ENCODE assay signal across 3 cellular contexts in genomic region chr19:3931041-3931440, GRCh38.
TF ChIP-seq lines count a peak whose summit lies in the region.

No MANE protein-coding gene starts in this region.

TF ChIP-seq in SK-N-SH, 30 proteins besides CTCF, POLR2A, EP300 and RAD21:
- TF ChIP-seq GATA2 (CRISPR knock-in tag; IDR thresholded peaks at IDR 0.05), result no peak
- no peak for TF ChIP-seq YY1 (IDR thresholded peaks at IDR 0.05; ENCODE audit: low read depth)
- TF ChIP-seq CHD2 (IDR thresholded peaks at IDR 0.05; ENCODE audit: low read length, partially characterized antibody), result no peak
- TF ChIP-seq, protein P1, sequence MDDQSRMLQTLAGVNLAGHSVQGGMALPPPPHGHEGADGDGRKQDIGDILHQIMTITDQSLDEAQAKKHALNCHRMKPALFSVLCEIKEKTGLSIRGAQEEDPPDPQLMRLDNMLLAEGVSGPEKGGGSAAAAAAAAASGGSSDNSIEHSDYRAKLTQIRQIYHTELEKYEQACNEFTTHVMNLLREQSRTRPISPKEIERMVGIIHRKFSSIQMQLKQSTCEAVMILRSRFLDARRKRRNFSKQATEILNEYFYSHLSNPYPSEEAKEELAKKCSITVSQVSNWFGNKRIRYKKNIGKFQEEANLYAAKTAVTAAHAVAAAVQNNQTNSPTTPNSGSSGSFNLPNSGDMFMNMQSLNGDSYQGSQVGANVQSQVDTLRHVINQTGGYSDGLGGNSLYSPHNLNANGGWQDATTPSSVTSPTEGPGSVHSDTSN (IDR thresholded peaks at IDR 0.05), result no peak
- no peak for TF ChIP-seq TAF1 (IDR thresholded peaks at IDR 0.05; ENCODE audit: borderline replicate concordance, low read depth, low read length)
- no peak for TF ChIP-seq RCOR1 (IDR thresholded peaks at IDR 0.05; ENCODE audit: low read length)
- TF ChIP-seq TEAD4 (IDR thresholded peaks at IDR 0.05; ENCODE audit: borderline replicate concordance, insufficient read depth), result no peak
- no peak for TF ChIP-seq JUND (IDR thresholded peaks at IDR 0.05)
- no peak for TF ChIP-seq MAX (IDR thresholded peaks at IDR 0.05; ENCODE audit: low read depth)
- TF ChIP-seq NFIC (IDR thresholded peaks at IDR 0.05; ENCODE audit: borderline replicate concordance), result no peak
- TF ChIP-seq SMC3 (IDR thresholded peaks at IDR 0.05; ENCODE audit: low read depth, low read length), result no peak
- TF ChIP-seq, protein P2, sequence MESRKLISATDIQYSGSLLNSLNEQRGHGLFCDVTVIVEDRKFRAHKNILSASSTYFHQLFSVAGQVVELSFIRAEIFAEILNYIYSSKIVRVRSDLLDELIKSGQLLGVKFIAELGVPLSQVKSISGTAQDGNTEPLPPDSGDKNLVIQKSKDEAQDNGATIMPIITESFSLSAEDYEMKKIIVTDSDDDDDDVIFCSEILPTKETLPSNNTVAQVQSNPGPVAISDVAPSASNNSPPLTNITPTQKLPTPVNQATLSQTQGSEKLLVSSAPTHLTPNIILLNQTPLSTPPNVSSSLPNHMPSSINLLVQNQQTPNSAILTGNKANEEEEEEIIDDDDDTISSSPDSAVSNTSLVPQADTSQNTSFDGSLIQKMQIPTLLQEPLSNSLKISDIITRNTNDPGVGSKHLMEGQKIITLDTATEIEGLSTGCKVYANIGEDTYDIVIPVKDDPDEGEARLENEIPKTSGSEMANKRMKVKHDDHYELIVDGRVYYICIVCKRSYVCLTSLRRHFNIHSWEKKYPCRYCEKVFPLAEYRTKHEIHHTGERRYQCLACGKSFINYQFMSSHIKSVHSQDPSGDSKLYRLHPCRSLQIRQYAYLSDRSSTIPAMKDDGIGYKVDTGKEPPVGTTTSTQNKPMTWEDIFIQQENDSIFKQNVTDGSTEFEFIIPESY (IDR thresholded peaks at IDR 0.05; ENCODE audit: borderline replicate concordance, low read depth), result no peak
- TF ChIP-seq, protein P3, sequence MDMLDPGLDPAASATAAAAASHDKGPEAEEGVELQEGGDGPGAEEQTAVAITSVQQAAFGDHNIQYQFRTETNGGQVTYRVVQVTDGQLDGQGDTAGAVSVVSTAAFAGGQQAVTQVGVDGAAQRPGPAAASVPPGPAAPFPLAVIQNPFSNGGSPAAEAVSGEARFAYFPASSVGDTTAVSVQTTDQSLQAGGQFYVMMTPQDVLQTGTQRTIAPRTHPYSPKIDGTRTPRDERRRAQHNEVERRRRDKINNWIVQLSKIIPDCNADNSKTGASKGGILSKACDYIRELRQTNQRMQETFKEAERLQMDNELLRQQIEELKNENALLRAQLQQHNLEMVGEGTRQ (IDR thresholded peaks at IDR 0.05; ENCODE audit: borderline replicate concordance, low read depth, low read length), result no peak
- TF ChIP-seq IRF3 (IDR thresholded peaks at IDR 0.05; ENCODE audit: low read depth, low read length), result no peak
- TF ChIP-seq FOXM1 (IDR thresholded peaks at IDR 0.05; ENCODE audit: low read depth), result no peak
- no peak for TF ChIP-seq MEF2A (IDR thresholded peaks at IDR 0.05; ENCODE audit: borderline replicate concordance, low read depth)
- no peak for TF ChIP-seq RFX5 (IDR thresholded peaks at IDR 0.05; ENCODE audit: low read length)
- no peak for TF ChIP-seq SIN3A (IDR thresholded peaks at IDR 0.05; ENCODE audit: borderline replicate concordance, low read depth, low read length)

TF ChIP-seq in SK-N-SH treated with all-trans-retinoic acid at 6 μM for 48 hours, 23 proteins besides CTCF, POLR2A, EP300 and RAD21:
- TF ChIP-seq, protein P4, sequence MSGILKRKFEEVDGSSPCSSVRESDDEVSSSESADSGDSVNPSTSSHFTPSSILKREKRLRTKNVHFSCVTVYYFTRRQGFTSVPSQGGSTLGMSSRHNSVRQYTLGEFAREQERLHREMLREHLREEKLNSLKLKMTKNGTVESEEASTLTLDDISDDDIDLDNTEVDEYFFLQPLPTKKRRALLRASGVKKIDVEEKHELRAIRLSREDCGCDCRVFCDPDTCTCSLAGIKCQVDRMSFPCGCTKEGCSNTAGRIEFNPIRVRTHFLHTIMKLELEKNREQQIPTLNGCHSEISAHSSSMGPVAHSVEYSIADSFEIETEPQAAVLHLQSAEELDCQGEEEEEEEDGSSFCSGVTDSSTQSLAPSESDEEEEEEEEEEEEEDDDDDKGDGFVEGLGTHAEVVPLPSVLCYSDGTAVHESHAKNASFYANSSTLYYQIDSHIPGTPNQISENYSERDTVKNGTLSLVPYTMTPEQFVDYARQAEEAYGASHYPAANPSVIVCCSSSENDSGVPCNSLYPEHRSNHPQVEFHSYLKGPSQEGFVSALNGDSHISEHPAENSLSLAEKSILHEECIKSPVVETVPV (CRISPR knock-in tag; IDR thresholded peaks at IDR 0.05), result no peak
- no peak for TF ChIP-seq TOX (CRISPR knock-in tag; IDR thresholded peaks at IDR 0.05; ENCODE audit: borderline replicate concordance)

TF ChIP-seq in GM23338, 12 proteins besides CTCF, POLR2A, EP300 and RAD21:
- TF ChIP-seq NANOG (IDR thresholded peaks at IDR 0.05; ENCODE audit: borderline replicate concordance) (no peak), EZH2 (IDR thresholded peaks at IDR 0.05; ENCODE audit: low read depth, unreplicated experiment) (no peak), ZNF114 (CRISPR knock-in tag; IDR thresholded peaks at IDR 0.05) (no peak), ETS1 (IDR thresholded peaks at IDR 0.05) (no peak), POLR2AphosphoS5 (IDR thresholded peaks at IDR 0.05; ENCODE audit: low read depth) (no peak), STAT1 (IDR thresholded peaks at IDR 0.05; ENCODE audit: unreplicated experiment) (no peak), ZNF331 (CRISPR knock-in tag; IDR thresholded peaks at IDR 0.05; ENCODE audit: low read depth) (no peak), JUNB (IDR thresholded peaks at IDR 0.05; ENCODE audit: unreplicated experiment) (no peak), CREB1 (CRISPR knock-in tag; IDR thresholded peaks at IDR 0.05; ENCODE audit: low read depth) (no peak)
- TF ChIP-seq, protein P5, sequence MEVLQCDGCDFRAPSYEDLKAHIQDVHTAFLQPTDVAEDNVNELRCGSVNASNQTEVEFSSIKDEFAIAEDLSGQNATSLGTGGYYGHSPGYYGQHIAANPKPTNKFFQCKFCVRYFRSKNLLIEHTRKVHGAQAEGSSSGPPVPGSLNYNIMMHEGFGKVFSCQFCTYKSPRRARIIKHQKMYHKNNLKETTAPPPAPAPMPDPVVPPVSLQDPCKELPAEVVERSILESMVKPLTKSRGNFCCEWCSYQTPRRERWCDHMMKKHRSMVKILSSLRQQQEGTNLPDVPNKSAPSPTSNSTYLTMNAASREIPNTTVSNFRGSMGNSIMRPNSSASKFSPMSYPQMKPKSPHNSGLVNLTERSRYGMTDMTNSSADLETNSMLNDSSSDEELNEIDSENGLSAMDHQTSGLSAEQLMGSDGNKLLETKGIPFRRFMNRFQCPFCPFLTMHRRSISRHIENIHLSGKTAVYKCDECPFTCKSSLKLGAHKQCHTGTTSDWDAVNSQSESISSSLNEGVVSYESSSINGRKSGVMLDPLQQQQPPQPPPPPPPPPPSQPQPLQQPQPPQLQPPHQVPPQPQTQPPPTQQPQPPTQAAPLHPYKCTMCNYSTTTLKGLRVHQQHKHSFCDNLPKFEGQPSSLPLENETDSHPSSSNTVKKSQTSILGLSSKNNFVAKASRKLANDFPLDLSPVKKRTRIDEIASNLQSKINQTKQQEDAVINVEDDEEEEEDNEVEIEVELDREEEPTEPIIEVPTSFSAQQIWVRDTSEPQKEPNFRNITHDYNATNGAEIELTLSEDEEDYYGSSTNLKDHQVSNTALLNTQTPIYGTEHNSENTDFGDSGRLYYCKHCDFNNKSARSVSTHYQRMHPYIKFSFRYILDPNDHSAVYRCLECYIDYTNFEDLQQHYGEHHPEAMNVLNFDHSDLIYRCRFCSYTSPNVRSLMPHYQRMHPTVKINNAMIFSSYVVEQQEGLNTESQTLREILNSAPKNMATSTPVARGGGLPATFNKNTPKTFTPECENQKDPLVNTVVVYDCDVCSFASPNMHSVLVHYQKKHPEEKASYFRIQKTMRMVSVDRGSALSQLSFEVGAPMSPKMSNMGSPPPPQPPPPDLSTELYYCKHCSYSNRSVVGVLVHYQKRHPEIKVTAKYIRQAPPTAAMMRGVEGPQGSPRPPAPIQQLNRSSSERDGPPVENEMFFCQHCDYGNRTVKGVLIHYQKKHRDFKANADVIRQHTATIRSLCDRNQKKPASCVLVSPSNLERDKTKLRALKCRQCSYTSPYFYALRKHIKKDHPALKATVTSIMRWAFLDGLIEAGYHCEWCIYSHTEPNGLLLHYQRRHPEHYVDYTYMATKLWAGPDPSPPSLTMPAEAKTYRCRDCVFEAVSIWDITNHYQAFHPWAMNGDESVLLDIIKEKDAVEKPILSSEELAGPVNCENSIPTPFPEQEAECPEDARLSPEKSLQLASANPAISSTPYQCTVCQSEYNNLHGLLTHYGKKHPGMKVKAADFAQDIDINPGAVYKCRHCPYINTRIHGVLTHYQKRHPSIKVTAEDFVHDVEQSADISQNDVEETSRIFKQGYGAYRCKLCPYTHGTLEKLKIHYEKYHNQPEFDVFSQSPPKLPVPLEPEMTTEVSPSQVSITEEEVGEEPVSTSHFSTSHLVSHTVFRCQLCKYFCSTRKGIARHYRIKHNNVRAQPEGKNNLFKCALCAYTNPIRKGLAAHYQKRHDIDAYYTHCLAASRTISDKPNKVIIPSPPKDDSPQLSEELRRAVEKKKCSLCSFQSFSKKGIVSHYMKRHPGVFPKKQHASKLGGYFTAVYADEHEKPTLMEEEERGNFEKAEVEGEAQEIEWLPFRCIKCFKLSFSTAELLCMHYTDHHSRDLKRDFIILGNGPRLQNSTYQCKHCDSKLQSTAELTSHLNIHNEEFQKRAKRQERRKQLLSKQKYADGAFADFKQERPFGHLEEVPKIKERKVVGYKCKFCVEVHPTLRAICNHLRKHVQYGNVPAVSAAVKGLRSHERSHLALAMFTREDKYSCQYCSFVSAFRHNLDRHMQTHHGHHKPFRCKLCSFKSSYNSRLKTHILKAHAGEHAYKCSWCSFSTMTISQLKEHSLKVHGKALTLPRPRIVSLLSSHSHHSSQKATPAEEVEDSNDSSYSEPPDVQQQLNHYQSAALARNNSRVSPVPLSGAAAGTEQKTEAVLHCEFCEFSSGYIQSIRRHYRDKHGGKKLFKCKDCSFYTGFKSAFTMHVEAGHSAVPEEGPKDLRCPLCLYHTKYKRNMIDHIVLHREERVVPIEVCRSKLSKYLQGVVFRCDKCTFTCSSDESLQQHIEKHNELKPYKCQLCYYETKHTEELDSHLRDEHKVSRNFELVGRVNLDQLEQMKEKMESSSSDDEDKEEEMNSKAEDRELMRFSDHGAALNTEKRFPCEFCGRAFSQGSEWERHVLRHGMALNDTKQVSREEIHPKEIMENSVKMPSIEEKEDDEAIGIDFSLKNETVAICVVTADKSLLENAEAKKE (CRISPR knock-in tag; IDR thresholded peaks at IDR 0.05), result no peak
